ENCODE assay signal across 10 cellular contexts in the genomic region with DNA sequence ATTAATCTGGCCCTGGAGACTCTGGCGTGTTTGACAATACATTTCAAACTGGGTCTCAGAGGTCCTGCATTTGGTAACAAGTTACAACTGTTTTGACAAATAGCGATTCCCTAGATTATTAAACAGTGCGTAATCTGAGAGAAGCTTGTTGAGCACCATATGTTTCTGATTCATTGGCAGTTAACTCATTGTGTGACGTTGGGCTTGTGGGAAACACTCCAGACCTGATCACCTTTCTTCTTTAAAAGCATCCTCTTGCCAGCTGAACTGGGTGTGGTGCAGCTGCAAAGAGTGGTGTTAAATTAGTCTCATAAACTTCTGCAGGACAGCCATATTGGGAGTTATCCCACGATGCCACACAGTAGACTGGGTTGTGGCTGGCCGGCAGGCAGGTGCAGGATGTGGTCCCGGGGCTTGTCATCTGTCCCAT.
DNase-seq lines count a peak whose midpoint lies in the region; ATAC-seq, FAIRE-seq and TF ChIP-seq lines count a peak whose summit lies in the region.
"Had no signal": no experiment of that assay in that cellular context is flagged by ENCODE, and none has a peak within 500 bp of the region (broad histone marks: within the 10 kb centered on the region; RNA-seq: fewer than 3 reads in every experiment).

No MANE protein-coding gene starts in this region.

- ATAC-seq in K562, result no peak
- no peak for ATAC-seq in HG02642 (IDR thresholded peaks at IDR 0.05; ENCODE audit: poor library complexity, unreplicated experiment)
- ATAC-seq: activated naive CD8-positive, alpha-beta T cell treated with anti-CD3 and anti-CD28 coated beads, Interleukin-2, amount 50 U/mL, for 24 hours; naive thymus-derived CD4-positive, alpha-beta T cell had no signal

- H3K4me1 ChIP-seq in K562 (replicated peaks in 1 of 2; ENCODE audit: control insufficient read depth in 2 of 2, insufficient read depth in 2 of 2, low read length in 2 of 2), result peaks cover 0 to 12% of the 10 kb centered on the region in 2 experiments; a peak in 2 of 5 replicates

- no peak overlapping the region for H3K4me3 ChIP-seq in K562

- DNase-seq in DMS 273 treated with DMSO at 0.1 percent for 48 hours (lab: John Stamatoyannopoulos, UW) (peak; percentile 38), NCI-H1092 treated with DMSO at 0.1 percent for 48 hours (lab: John Stamatoyannopoulos, UW) (peak; percentile 35), K562 (ENCODE audit: extremely low read depth in 1 of 4, low spot score in 3 of 4) (no peak), myocyte (ENCODE audit: low read depth) (peak; percentile 18), GM13976 (ENCODE audit: low spot score) (no peak), SHP77 treated with DMSO at 0.1 percent for 48 hours (lab: John Stamatoyannopoulos, UW) (no peak), foreskin melanocyte (no peak)
- DNase-seq: activated naive CD8-positive, alpha-beta T cell treated with anti-CD3 and anti-CD28 coated beads, Interleukin-2, amount 50 U/mL, for 24 hours; naive thymus-derived CD4-positive, alpha-beta T cell had no signal

- 43% methylated on average over 7 of the region's 7 CpGs for WGBS in K562 (ENCODE audit: insufficient coverage, low coverage, missing lambda C conversion rate)

- H2AFZ ChIP-seq in K562 (ENCODE audit: low read depth, low read length), result peak overlapping the region; percentile 15; the same call in 1 of the 2 replicates

- H3K27ac ChIP-seq in K562 (ENCODE audit: extremely low read depth, low read depth, low read length), result no peak overlapping the region

- no peaks in the 10 kb centered on the region for H4K20me1 ChIP-seq in K562 (replicated peaks; ENCODE audit: control insufficient read depth, insufficient read depth, low read length)

- TF ChIP-seq RAD21 in K562 (CRISPR knock-in tag; conservative IDR thresholded peaks at IDR 0.05 in 1 of 2, IDR thresholded peaks at IDR 0.05 in 1 of 2), result no peak

- TF ChIP-seq CTCF in K562 (IDR thresholded peaks at IDR 0.05 in 2 of 3, conservative IDR thresholded peaks at IDR 0.05 in 1 of 3; ENCODE audit: insufficient read depth in 2 of 3, low read depth in 1 of 3, low read length in 3 of 3), result no peak
- no peak for TF ChIP-seq CTCF in GM13976 (IDR thresholded peaks at IDR 0.05; ENCODE audit: borderline replicate concordance, control extremely low read depth, extremely low read depth, insufficient read depth, missing control alignments)

- in situ Hi-C loops in K562 (cut with MboI), result no loop called here
- in situ Hi-C loops in GM13976 (cut with MboI; ENCODE audit: low sequenced_read_pairs, unreplicated experiment), result no loop called here

- no peaks in the 10 kb centered on the region for H3K79me2 ChIP-seq in K562 (ENCODE audit: control insufficient read depth, insufficient read depth, low read length)

- no peak overlapping the region for H3K4me2 ChIP-seq in K562 (ENCODE audit: insufficient read depth, low read length)

- FAIRE-seq in K562 (lab: Jason Lieb, UNC), result no peak

- no peak overlapping the region for H3K9ac ChIP-seq in K562 (ENCODE audit: insufficient read depth in 1 of 2, low read depth in 2 of 2, low read length in 2 of 2)

- no peaks in the 10 kb centered on the region for H3K27me3 ChIP-seq in K562 (ENCODE audit: control insufficient read depth in 2 of 2, insufficient read depth in 2 of 2, low read length in 2 of 2)

- intact Hi-C loops in K562 (cut with micrococcal nuclease), result no loop called here

- CTCF ChIA-PET in K562 (lab: Yijun Ruan, JAX; ENCODE audit: low intra/inter-chr PET ratio), result no interaction called here

- no peak for TF ChIP-seq EP300 in K562 (IDR thresholded peaks at IDR 0.05; ENCODE audit: low read length)

- no peaks in the 10 kb centered on the region for H3K9me3 ChIP-seq in K562 (replicated peaks; ENCODE audit: control insufficient read depth, insufficient read depth, low read depth, low read length)

- BruUV-seq in K562 (replicated peaks; lab: Mats Ljungman, UMichigan), result no TSS peak

- no peak for TF ChIP-seq POLR2A in K562 (conservative IDR thresholded peaks at IDR 0.05)

- POLR2A ChIA-PET in K562 (lab: Yijun Ruan, JAX), result no interaction called here

- H3K36me3 ChIP-seq in K562 (ENCODE audit: control insufficient read depth, insufficient read depth, low read length), result no peaks in the 10 kb centered on the region

- no peaks in the 10 kb centered on the region for H3K9me1 ChIP-seq in K562 (ENCODE audit: control insufficient read depth, insufficient read depth, low read length)

TF ChIP-seq in K562, 482 proteins besides CTCF, POLR2A, EP300 and RAD21:
- TF ChIP-seq HDAC8 (tag; IDR thresholded peaks at IDR 0.05) (no peak), CBFA2T2 (conservative IDR thresholded peaks at IDR 0.05) (no peak), RBBP5 (IDR thresholded peaks at IDR 0.05; ENCODE audit: borderline replicate concordance, insufficient read depth, low read length, poor library complexity, severe bottlenecking) (no peak), ZNF695 (CRISPR knock-in tag; IDR thresholded peaks at IDR 0.05) (no peak), ATF1 (CRISPR knock-in tag; IDR thresholded peaks at IDR 0.05) (no peak), ATF1 (tag; IDR thresholded peaks at IDR 0.05) (no peak), ETV1 (tag; conservative IDR thresholded peaks at IDR 0.05; ENCODE audit: low read depth) (no peak), ZKSCAN3 (CRISPR knock-in tag; IDR thresholded peaks at IDR 0.05) (no peak), WHSC1 (IDR thresholded peaks at IDR 0.05; ENCODE audit: low read length) (no peak), PHF20 (IDR thresholded peaks at IDR 0.05; ENCODE audit: partially characterized antibody) (no peak)
- TF ChIP-seq, protein P1, sequence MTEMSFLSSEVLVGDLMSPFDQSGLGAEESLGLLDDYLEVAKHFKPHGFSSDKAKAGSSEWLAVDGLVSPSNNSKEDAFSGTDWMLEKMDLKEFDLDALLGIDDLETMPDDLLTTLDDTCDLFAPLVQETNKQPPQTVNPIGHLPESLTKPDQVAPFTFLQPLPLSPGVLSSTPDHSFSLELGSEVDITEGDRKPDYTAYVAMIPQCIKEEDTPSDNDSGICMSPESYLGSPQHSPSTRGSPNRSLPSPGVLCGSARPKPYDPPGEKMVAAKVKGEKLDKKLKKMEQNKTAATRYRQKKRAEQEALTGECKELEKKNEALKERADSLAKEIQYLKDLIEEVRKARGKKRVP (CRISPR knock-in tag; IDR thresholded peaks at IDR 0.05), result no peak
- TF ChIP-seq, protein P2, sequence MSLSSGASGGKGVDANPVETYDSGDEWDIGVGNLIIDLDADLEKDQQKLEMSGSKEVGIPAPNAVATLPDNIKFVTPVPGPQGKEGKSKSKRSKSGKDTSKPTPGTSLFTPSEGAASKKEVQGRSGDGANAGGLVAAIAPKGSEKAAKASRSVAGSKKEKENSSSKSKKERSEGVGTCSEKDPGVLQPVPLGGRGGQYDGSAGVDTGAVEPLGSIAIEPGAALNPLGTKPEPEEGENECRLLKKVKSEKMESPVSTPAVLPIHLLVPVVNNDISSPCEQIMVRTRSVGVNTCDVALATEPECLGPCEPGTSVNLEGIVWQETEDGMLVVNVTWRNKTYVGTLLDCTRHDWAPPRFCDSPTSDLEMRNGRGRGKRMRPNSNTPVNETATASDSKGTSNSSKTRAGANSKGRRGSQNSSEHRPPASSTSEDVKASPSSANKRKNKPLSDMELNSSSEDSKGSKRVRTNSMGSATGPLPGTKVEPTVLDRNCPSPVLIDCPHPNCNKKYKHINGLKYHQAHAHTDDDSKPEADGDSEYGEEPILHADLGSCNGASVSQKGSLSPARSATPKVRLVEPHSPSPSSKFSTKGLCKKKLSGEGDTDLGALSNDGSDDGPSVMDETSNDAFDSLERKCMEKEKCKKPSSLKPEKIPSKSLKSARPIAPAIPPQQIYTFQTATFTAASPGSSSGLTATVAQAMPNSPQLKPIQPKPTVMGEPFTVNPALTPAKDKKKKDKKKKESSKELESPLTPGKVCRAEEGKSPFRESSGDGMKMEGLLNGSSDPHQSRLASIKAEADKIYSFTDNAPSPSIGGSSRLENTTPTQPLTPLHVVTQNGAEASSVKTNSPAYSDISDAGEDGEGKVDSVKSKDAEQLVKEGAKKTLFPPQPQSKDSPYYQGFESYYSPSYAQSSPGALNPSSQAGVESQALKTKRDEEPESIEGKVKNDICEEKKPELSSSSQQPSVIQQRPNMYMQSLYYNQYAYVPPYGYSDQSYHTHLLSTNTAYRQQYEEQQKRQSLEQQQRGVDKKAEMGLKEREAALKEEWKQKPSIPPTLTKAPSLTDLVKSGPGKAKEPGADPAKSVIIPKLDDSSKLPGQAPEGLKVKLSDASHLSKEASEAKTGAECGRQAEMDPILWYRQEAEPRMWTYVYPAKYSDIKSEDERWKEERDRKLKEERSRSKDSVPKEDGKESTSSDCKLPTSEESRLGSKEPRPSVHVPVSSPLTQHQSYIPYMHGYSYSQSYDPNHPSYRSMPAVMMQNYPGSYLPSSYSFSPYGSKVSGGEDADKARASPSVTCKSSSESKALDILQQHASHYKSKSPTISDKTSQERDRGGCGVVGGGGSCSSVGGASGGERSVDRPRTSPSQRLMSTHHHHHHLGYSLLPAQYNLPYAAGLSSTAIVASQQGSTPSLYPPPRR (CRISPR knock-in tag; IDR thresholded peaks at IDR 0.05; ENCODE audit: borderline replicate concordance), result no peak

Comparison
In these comparisons a context has a peak if more than half of its experiments do, and no peak if none do; other contexts are left out.
1. DNase-seq: peak in DMS 273 treated with DMSO at 0.1 percent for 48 hours (single experiment), NCI-H1092 treated with DMSO at 0.1 percent for 48 hours (single experiment) and myocyte (single experiment); none in K562 (0 of 4), GM13976 (single experiment), SHP77 treated with DMSO at 0.1 percent for 48 hours (single experiment) and foreskin melanocyte (single experiment).